Comparison of ENCODE assay signal across 16 cellular contexts in the genomic region with DNA sequence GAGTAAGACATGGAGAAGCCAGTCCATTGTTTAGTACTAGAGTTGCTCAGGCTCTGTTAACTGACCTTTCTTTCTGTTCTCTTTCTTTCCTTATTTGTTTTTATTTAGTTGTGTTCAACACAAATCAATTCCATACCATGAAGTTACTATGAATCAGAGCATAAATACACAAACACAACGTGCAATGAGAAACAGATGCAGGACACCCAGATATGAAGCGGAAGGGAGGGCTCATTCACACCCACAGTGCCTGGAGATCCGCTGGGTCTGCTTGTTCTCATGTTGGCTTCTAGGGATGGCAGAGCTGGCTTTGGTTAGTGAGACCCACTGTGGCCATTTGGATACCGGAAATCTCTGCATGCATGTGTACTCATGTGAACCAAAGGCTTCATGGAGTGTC.
DNase-seq lines count a peak whose midpoint lies in the region; ATAC-seq and TF ChIP-seq lines count a peak whose summit lies in the region.
"Had no signal": no experiment of that assay in that cellular context is flagged by ENCODE, and none has a peak within 500 bp of the region (broad histone marks: within the 10 kb centered on the region; RNA-seq: fewer than 3 reads in every experiment).

No MANE protein-coding gene starts in this region.

- H3K36me3 ChIP-seq in PC-3 (ENCODE audit: low read depth, low read length): no peaks in the 10 kb centered on the region
- H3K36me3 ChIP-seq: SJCRH30 had no signal

- no peaks in the 10 kb centered on the region for H4K20me1 ChIP-seq in PC-3 (ENCODE audit: low read length)

- DNase-seq in EL (peak; percentile 17), PC-3 (no peak), fibroblast of mammary gland (ENCODE audit: low read depth) (peak; percentile 63), SK-N-DZ (ENCODE audit: low spot score) (no peak), inferior parietal cortex (ENCODE audit: extremely low spot score) (no peak)
- DNase-seq in activated CD8-positive, alpha-beta memory T cell treated with anti-CD3 and anti-CD28 coated beads, Interleukin-2, amount 50 U/mL, for 48 hours: no peak
- DNase-seq: DMS79 treated with DMSO at 0.1 percent for 48 hours, GDM1, NCI-H1436, NCI-H1930, NCI-H526, SJCRH30 had no signal

- H3K9me2 ChIP-seq in PC-3 (replicated peaks; ENCODE audit: low read length): no peaks in the 10 kb centered on the region

- no peaks in the 10 kb centered on the region for H3K9me3 ChIP-seq in PC-3 (ENCODE audit: low read length)
- H3K9me3 ChIP-seq: SJCRH30 had no signal

- H3K4me3 ChIP-seq in PC-3 (ENCODE audit: low read length): no peak overlapping the region
- no peak overlapping the region for H3K4me3 ChIP-seq in fibroblast of mammary gland (ENCODE audit: control insufficient read depth, low read depth, low read length)
- H3K4me3 ChIP-seq: GM12878, SJCRH30 had no signal

- TF ChIP-seq CTCF in PC-3 (conservative IDR thresholded peaks at IDR 0.05; ENCODE audit: low read depth, low read length) (no peak), fibroblast of mammary gland (conservative IDR thresholded peaks at IDR 0.05; ENCODE audit: control insufficient read depth, insufficient read depth, low read depth, low read length) (no peak)

- intact Hi-C loops in PC-3 (cut with micrococcal nuclease): no loop called here

- no peaks in the 10 kb centered on the region for H3F3A ChIP-seq in PC-3 (ENCODE audit: low read length, unreplicated experiment)

- no peak overlapping the region for H3K27ac ChIP-seq in PC-3 (ENCODE audit: low read length)
- H3K27ac ChIP-seq: HL-60, KMS-11, SJCRH30 had no signal

- no peak overlapping the region for H3K4me2 ChIP-seq in PC-3 (ENCODE audit: low read length)
- H3K4me2 ChIP-seq: KMS-11 had no signal

- POLR2A ChIA-PET in PC-3 (lab: Charles Lee; ENCODE audit: unreplicated experiment): no interaction called here

- ATAC-seq in PC-3: peak; percentile 15
- ATAC-seq in GM21381 (IDR thresholded peaks at IDR 0.05; ENCODE audit: unreplicated experiment): no peak
- ATAC-seq: GM12878 had no signal

- H3K4me1 ChIP-seq in PC-3 (ENCODE audit: insufficient read depth, low read length): no peaks in the 10 kb centered on the region
- H3K4me1 ChIP-seq: SJCRH30 had no signal

- H3K79me2 ChIP-seq in PC-3 (ENCODE audit: low read length): no peaks in the 10 kb centered on the region

- no peaks in the 10 kb centered on the region for H3K27me3 ChIP-seq in PC-3 (ENCODE audit: low read length)
- H3K27me3 ChIP-seq: SJCRH30 had no signal

- no peak overlapping the region for H2AFZ ChIP-seq in PC-3 (ENCODE audit: low read length)

- H3K9ac ChIP-seq in PC-3 (ENCODE audit: low read length): no peak overlapping the region
- H3K9ac ChIP-seq: KMS-11 had no signal

- BruUV-seq in PC-3 (replicated peaks; lab: Mats Ljungman, UMichigan): no TSS peak

- CTCF ChIA-PET in PC-3 (lab: Charles Lee): no interaction called here

Comparison
In these comparisons a context has a peak if more than half of its experiments do, and no peak if none do; other contexts are left out.
1. DNase-seq: peak in EL (single experiment) and fibroblast of mammary gland (single experiment); none in PC-3 (single experiment), SK-N-DZ (single experiment), inferior parietal cortex (single experiment) and activated CD8-positive, alpha-beta memory T cell treated with anti-CD3 and anti-CD28 coated beads, Interleukin-2, amount 50 U/mL, for 48 hours (single experiment).